ENCODE assay signal across 9 cellular contexts in genomic region chr17:27239046-27239445, GRCh38. TPM values are rescaled to one million over a fixed set of nuclear protein-coding genes. Genes with fewer than 3 reads are reported as not detected.
A peak's percentile ranks its signal among the peaks of the same experiment; 100 is the strongest.
DNase-seq lines count a peak whose midpoint lies in the region; ATAC-seq and TF ChIP-seq lines count a peak whose summit lies in the region.
"Had no signal": no experiment of that assay in that cellular context is flagged by ENCODE, and none has a peak within 500 bp of the region (broad histone marks: within the 10 kb centered on the region; RNA-seq: fewer than 3 reads in every experiment).

No MANE protein-coding gene starts in this region.

- no peak overlapping the region for H2AFZ ChIP-seq in smooth muscle cell (ENCODE audit: low read depth)

- no peak overlapping the region for H3K4me3 ChIP-seq in lower lobe of right lung
- H3K4me3 ChIP-seq in smooth muscle cell = no peak overlapping the region

- ATAC-seq in GM18502 (IDR thresholded peaks at IDR 0.05; ENCODE audit: poor library complexity, unreplicated experiment) = peak; percentile 62
- ATAC-seq in GM19463 (IDR thresholded peaks at IDR 0.05; ENCODE audit: unreplicated experiment) = peak; percentile 54
- ATAC-seq in HG03378 (IDR thresholded peaks at IDR 0.05; ENCODE audit: unreplicated experiment) = peak; percentile 51
- no peak for ATAC-seq in lower lobe of right lung
- no peak for ATAC-seq in foreskin keratinocyte
- ATAC-seq: left colon had no signal

- no peaks in the 10 kb centered on the region for H4K20me1 ChIP-seq in smooth muscle cell (ENCODE audit: low read depth)

- TF ChIP-seq CTCF in lower lobe of right lung (IDR thresholded peaks at IDR 0.05) = no peak
- no peak for TF ChIP-seq CTCF in foreskin keratinocyte (conservative IDR thresholded peaks at IDR 0.05)
- TF ChIP-seq CTCF in smooth muscle cell (IDR thresholded peaks at IDR 0.05; ENCODE audit: borderline replicate concordance, insufficient read depth, poor library complexity, severe bottlenecking) = no peak

- H3K9ac ChIP-seq in smooth muscle cell (ENCODE audit: low read depth) = no peak overlapping the region

- H3K9me3 ChIP-seq in lower lobe of right lung = no peaks in the 10 kb centered on the region
- H3K9me3 ChIP-seq in smooth muscle cell (replicated peaks; ENCODE audit: low read depth) = no peaks in the 10 kb centered on the region

- no peaks in the 10 kb centered on the region for H3K36me3 ChIP-seq in lower lobe of right lung
- H3K36me3 ChIP-seq in smooth muscle cell (ENCODE audit: low read depth) = no peaks in the 10 kb centered on the region

- intact Hi-C loops in lower lobe of right lung (cut with DNase I) = loop anchor here (10.0 kb wide), 1 partner anchor 366 kb away; no protein-coding TSS in a partner anchor

- H3K79me2 ChIP-seq in smooth muscle cell (ENCODE audit: low read depth) = no peaks in the 10 kb centered on the region

- DNase-seq in lower lobe of right lung (no peak), hepatic stellate cell (ENCODE audit: low spot score) (no peak), foreskin keratinocyte (no peak), NCI-H1417 (lab: John Stamatoyannopoulos, UW) (no peak), smooth muscle cell (lab: John Stamatoyannopoulos, UW; ENCODE audit: unreplicated experiment) (no peak)
- DNase-seq: left colon had no signal

- H3K4me1 ChIP-seq in lower lobe of right lung (peaks cover 56% of the 10 kb centered on the region), foreskin keratinocyte (peaks cover 21% of the 10 kb centered on the region), smooth muscle cell (ENCODE audit: low read depth) (no peaks in the 10 kb centered on the region)

- H3K4me2 ChIP-seq in smooth muscle cell = no peak overlapping the region

- H3K27me3 ChIP-seq in lower lobe of right lung (ENCODE audit: low read depth) = no peaks in the 10 kb centered on the region
- no peaks in the 10 kb centered on the region for H3K27me3 ChIP-seq in foreskin keratinocyte
- no peaks in the 10 kb centered on the region for H3K27me3 ChIP-seq in smooth muscle cell (ENCODE audit: low read depth)

- H3K27ac ChIP-seq in lower lobe of right lung (peak overlapping the region; percentile 44), foreskin keratinocyte (no peak overlapping the region), smooth muscle cell (ENCODE audit: low read depth) (no peak overlapping the region)

- WGBS in smooth muscle cell (ENCODE audit: low lambda C conversion rate) = 89% methylated on average over 5 of the region's 5 CpGs

- H3F3A ChIP-seq in smooth muscle cell (ENCODE audit: low read depth) = peaks cover 3% of the 10 kb centered on the region

RNA-seq across cellular contexts. Expression of gene WSB1, which starts 54.9 kb away (rescaled TPM):
- total RNA-seq in lower lobe of right lung (282 TPM), foreskin keratinocyte (41.5 and 44.3 TPM in 2 replicates), smooth muscle cell (256 and 329 TPM in 2 replicates)
- polyA plus RNA-seq in foreskin keratinocyte (11.6 and 14.1 TPM in 2 replicates), smooth muscle cell (156 and 249 TPM in 2 replicates)

Comparison
In these comparisons a context has a peak if more than half of its experiments do, and no peak if none do; other contexts are left out.
1. ATAC-seq: peak in GM18502 (single experiment), GM19463 (single experiment) and HG03378 (single experiment); none in lower lobe of right lung (0 of 2) and foreskin keratinocyte (single experiment).